Comparison of ENCODE assay signal across 18 cellular contexts in the genomic region with DNA sequence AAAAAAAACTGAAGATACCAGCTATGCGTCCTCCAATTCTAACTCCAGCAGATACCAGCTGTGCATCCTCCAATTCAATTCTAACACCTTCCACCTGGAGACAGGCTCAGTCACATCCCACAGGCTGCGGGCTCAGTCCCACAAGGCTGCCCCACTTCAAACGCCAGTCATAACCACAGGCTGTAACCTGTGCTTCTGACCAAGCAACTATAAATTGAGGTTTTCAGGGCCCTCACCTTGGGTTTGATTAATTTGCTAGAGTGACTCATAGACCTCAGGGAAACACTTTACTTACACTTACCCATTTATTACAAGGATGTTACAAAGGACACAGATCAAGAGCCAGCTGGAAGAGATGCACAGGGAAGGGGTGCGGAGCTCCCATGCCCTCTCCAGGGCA. TPM values are rescaled to one million over a fixed set of nuclear protein-coding genes. Genes with fewer than 3 reads are reported as not detected.
DNase-seq lines count a peak whose midpoint lies in the region; ATAC-seq and TF ChIP-seq lines count a peak whose summit lies in the region.
"Had no signal": no experiment of that assay in that cellular context is flagged by ENCODE, and none has a peak within 500 bp of the region (broad histone marks: within the 10 kb centered on the region; RNA-seq: fewer than 3 reads in every experiment).

No MANE protein-coding gene starts in this region.

- no peak overlapping the region for H3K27ac ChIP-seq in mammary epithelial cell (ENCODE audit: insufficient read depth, low read depth, low read length)
- no peak overlapping the region for H3K27ac ChIP-seq in RWPE2 (ENCODE audit: poor library complexity, severe bottlenecking)
- H3K27ac ChIP-seq in foreskin keratinocyte = no peak overlapping the region
- H3K27ac ChIP-seq: 22Rv1, GM23248 had no signal

- no peak overlapping the region for H3K9ac ChIP-seq in mammary epithelial cell (ENCODE audit: insufficient read depth, low read length)
- H3K9ac ChIP-seq: GM23248 had no signal

- no TSS peak for BruUV-seq in mammary epithelial cell (replicated peaks; lab: Mats Ljungman, UMichigan)
- BruUV-seq in MCF 10A (replicated peaks; lab: Mats Ljungman, UMichigan) = no TSS peak

- H3K27ac Mint-ChIP-seq in MCF 10A (ENCODE audit: low read depth, unreplicated experiment) (no peak overlapping the region), chondrocyte (ENCODE audit: unreplicated experiment) (no peak overlapping the region)
- H3K27ac Mint-ChIP-seq: CD4-positive, alpha-beta T cell had no signal

- no peaks in the 10 kb centered on the region for H4K20me1 ChIP-seq in mammary epithelial cell (ENCODE audit: insufficient read depth, low read length)

- dilution Hi-C loops in mammary epithelial cell (cut with HindIII; ENCODE audit: low sequenced_read_pairs) = loop anchor here (5.0 kb wide), 2 partner anchors 55 to 170 kb away; no protein-coding TSS in a partner anchor

- H3K4me1 ChIP-seq in mammary epithelial cell (ENCODE audit: insufficient read depth, low read length) = peaks cover 7% of the 10 kb centered on the region
- no peaks in the 10 kb centered on the region for H3K4me1 ChIP-seq in RWPE2 (ENCODE audit: insufficient read depth, poor library complexity, severe bottlenecking)
- no peaks in the 10 kb centered on the region for H3K4me1 ChIP-seq in foreskin keratinocyte
- H3K4me1 ChIP-seq: BE2C had no signal

- in situ Hi-C loops in mammary epithelial cell (cut with MboI; ENCODE audit: low sequenced_read_pairs in 2 of 2) = loop anchor here (10.0 to 25.0 kb wide), 3 partner anchors 168 to 420 kb away; partner anchors contain the start of gene OR8B4 (in 1 of the 2)

- H3K4me1 Mint-ChIP-seq in MCF 10A (ENCODE audit: insufficient read depth, unreplicated experiment) (peaks cover 4% of the 10 kb centered on the region), chondrocyte (ENCODE audit: low read depth) (peaks cover 12% of the 10 kb centered on the region)

- DNase-seq in mammary epithelial cell = peak; percentile 90
- no peak for DNase-seq in MCF 10A (ENCODE audit: unreplicated experiment)
- DNase-seq in RWPE2 (ENCODE audit: low spot score) = no peak
- peak; percentile 84 to 85 for DNase-seq in foreskin keratinocyte
- DNase-seq in renal cortical epithelial cell (ENCODE audit: low read depth) = peak; percentile 91
- DNase-seq in chondrocyte (ENCODE audit: low spot score) = no peak
- no peak for DNase-seq in COR-L47 (lab: John Stamatoyannopoulos, UW)
- no peak for DNase-seq in inferior parietal cortex (ENCODE audit: extremely low spot score)
- DNase-seq: BE2C; CD4-positive, alpha-beta T cell; GM23248; IMR-90; MV-4-11; NCI-H1436; NCI-H2029; NCI-H2171; NCI-H446 had no signal

- POLR2A ChIA-PET in MCF 10A (lab: Yijun Ruan, JAX) = interaction anchor here (1.0 kb wide), 1 partner anchor 31 kb away, joined by 3 read pairs; no protein-coding TSS in a partner anchor

- CTCF ChIA-PET in mammary epithelial cell (lab: Charles Lee; ENCODE audit: low non-redundant PET) (no interaction called here), MCF 10A (lab: Yijun Ruan, JAX) (interaction anchor here (0.6 to 9.6 kb wide), 10 partner anchors 9 to 188 kb away, joined by 3 to 201 read pairs (median 5); partner anchors contain the start of gene MSANTD2)

- peaks cover 39% of the 10 kb centered on the region for H3K27me3 ChIP-seq in mammary epithelial cell (ENCODE audit: insufficient read depth, low read length)
- H3K27me3 ChIP-seq in RWPE2 (ENCODE audit: insufficient read depth, poor library complexity, severe bottlenecking) = peaks cover under 1% of the 10 kb centered on the region
- peaks cover 82% of the 10 kb centered on the region for H3K27me3 ChIP-seq in foreskin keratinocyte

- H3K27me3 Mint-ChIP-seq in MCF 10A (ENCODE audit: insufficient read depth, unreplicated experiment) (no peaks in the 10 kb centered on the region), chondrocyte (ENCODE audit: low read depth) (peaks cover 17% of the 10 kb centered on the region)

- H3K4me3 ChIP-seq in mammary epithelial cell (replicated peaks in 1 of 3; ENCODE audit: insufficient read depth in 1 of 3, low read depth in 2 of 3, low read length in 3 of 3) (no peak overlapping the region), RWPE2 (ENCODE audit: severe bottlenecking) (no peak overlapping the region)
- H3K4me3 ChIP-seq: GM23248 had no signal

- no peak overlapping the region for H3K4me3 Mint-ChIP-seq in MCF 10A (ENCODE audit: unreplicated experiment)
- no peak overlapping the region for H3K4me3 Mint-ChIP-seq in chondrocyte (ENCODE audit: unreplicated experiment)
- H3K4me3 Mint-ChIP-seq: CD4-positive, alpha-beta T cell had no signal

- H3K36me3 ChIP-seq in mammary epithelial cell (ENCODE audit: insufficient read depth, low read length) = no peaks in the 10 kb centered on the region
- H3K36me3 ChIP-seq in RWPE2 (ENCODE audit: low read depth) = no peaks in the 10 kb centered on the region
- H3K36me3 ChIP-seq: BE2C had no signal

- H3K79me2 ChIP-seq in mammary epithelial cell (ENCODE audit: insufficient read depth, low read length) = no peaks in the 10 kb centered on the region

- TF ChIP-seq CTCF in mammary epithelial cell (conservative IDR thresholded peaks at IDR 0.05 in 1 of 2, IDR thresholded peaks at IDR 0.05 in 1 of 2; ENCODE audit: extremely low read depth in 1 of 2, insufficient read depth in 1 of 2, low read depth in 1 of 2, low read length in 2 of 2) (no peak), MCF 10A (IDR thresholded peaks at IDR 0.05; ENCODE audit: unreplicated experiment) (no peak), RWPE2 (IDR thresholded peaks at IDR 0.05; ENCODE audit: poor library complexity, severe bottlenecking) (no peak), foreskin keratinocyte (conservative IDR thresholded peaks at IDR 0.05) (no peak), chondrocyte (IDR thresholded peaks at IDR 0.05) (no peak)

- H2AFZ ChIP-seq in mammary epithelial cell (ENCODE audit: low read depth, low read length) = no peak overlapping the region
- H2AFZ ChIP-seq: GM23248 had no signal

- intact Hi-C loops in mammary epithelial cell (cut with micrococcal nuclease) (no loop called here), MCF 10A (cut with micrococcal nuclease) (loop anchor here (10.0 kb wide), 1 partner anchor 428 kb away; no protein-coding TSS in a partner anchor)

- peaks cover 5% of the 10 kb centered on the region for H3K36me3 Mint-ChIP-seq in MCF 10A (ENCODE audit: insufficient read depth, unreplicated experiment)
- H3K36me3 Mint-ChIP-seq in chondrocyte (ENCODE audit: low read depth) = no peaks in the 10 kb centered on the region

- ATAC-seq in RWPE2 (ENCODE audit: low read depth) (peak; percentile 48; the same call in 2 of the 3 replicates), foreskin keratinocyte (peak; percentile 82)

- 27% methylated on average over 4 of the region's 4 CpGs for WGBS in mammary epithelial cell (ENCODE audit: low coverage, missing lambda C conversion rate)

- H3K9me3 Mint-ChIP-seq in MCF 10A (ENCODE audit: unreplicated experiment) (no peaks in the 10 kb centered on the region), chondrocyte (ENCODE audit: low read depth) (no peaks in the 10 kb centered on the region)
- H3K9me3 Mint-ChIP-seq: CD4-positive, alpha-beta T cell had no signal

- no peaks in the 10 kb centered on the region for H3K9me3 ChIP-seq in mammary epithelial cell (replicated peaks; ENCODE audit: insufficient read depth, low read length)
- H3K9me3 ChIP-seq in RWPE2 (ENCODE audit: severe bottlenecking) = no peaks in the 10 kb centered on the region
- H3K9me3 ChIP-seq: BE2C had no signal

- H3K4me2 ChIP-seq in mammary epithelial cell (ENCODE audit: insufficient read depth, low read depth, low read length) = no peak overlapping the region

RNA-seq across cellular contexts. Expression of gene MSANTD2, which starts 32.4 kb away (rescaled TPM):
- total RNA-seq in mammary epithelial cell (1 to 10 TPM; 8.7 to 9.7 TPM), MCF 10A (2022) (14.2 and 15.3 TPM in 2 replicates), foreskin keratinocyte (5.4 and 6.1 TPM in 2 replicates), renal cortical epithelial cell (3.5 and 10.8 TPM in 2 replicates), chondrocyte (10.4 to 12.5 TPM (median 10.6 TPM) in 3 replicates)
- polyA plus RNA-seq in mammary epithelial cell (1.9 TPM), foreskin keratinocyte (3.0 and 4.0 TPM in 2 replicates)
- 4.3 TPM for polyA minus RNA-seq in mammary epithelial cell

RNA-seq across cellular contexts. Expression of gene ROBO3, which starts 32.7 kb away (rescaled TPM):
- total RNA-seq in mammary epithelial cell = 10 to 100 TPM; 38.7 to 94.3 TPM
- polyA plus RNA-seq in mammary epithelial cell = 68.7 TPM
- polyA minus RNA-seq in mammary epithelial cell = 53.6 TPM
- total RNA-seq in MCF 10A (2022) = 104 and 117 TPM in 2 replicates
- total RNA-seq in foreskin keratinocyte = 24.0 and 51.7 TPM in 2 replicates
- 22.6 and 61.5 TPM in 2 replicates for polyA plus RNA-seq in foreskin keratinocyte
- 7.3 and 12.2 TPM in 2 replicates for total RNA-seq in renal cortical epithelial cell
- total RNA-seq in chondrocyte = 4.9 to 12.0 TPM (median 10.9 TPM) in 3 replicates

Comparison
In these comparisons a context has a peak if more than half of its experiments do, and no peak if none do; other contexts are left out.
1. DNase-seq: peak in mammary epithelial cell (single experiment), foreskin keratinocyte (2 of 2) and renal cortical epithelial cell (single experiment); none in MCF 10A (single experiment), RWPE2 (single experiment), chondrocyte (single experiment), COR-L47 (single experiment) and inferior parietal cortex (single experiment).